1 cellular context compared by ENCODE assay signal in the genomic region with DNA sequence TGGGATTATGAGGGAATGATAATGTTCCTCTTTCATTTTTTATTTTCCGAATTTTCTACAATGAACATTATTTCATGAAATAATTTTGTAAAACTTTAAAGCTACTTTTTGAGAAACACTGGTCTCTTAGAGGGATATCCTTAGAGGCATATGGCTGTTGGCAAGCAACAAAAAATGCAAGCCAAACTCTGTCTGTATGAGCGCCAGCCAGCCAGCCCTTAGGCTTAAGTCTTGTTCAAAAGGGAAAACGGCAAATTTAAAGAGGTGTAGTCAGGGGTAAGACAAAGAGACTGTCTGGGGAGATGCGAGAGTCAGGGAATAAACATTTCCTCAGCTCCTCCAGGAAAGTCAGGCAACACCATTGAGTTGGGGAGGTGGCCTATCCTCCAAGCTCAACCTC.
TF ChIP-seq lines count a peak whose summit lies in the region.

No MANE protein-coding gene starts in this region.

TF ChIP-seq in HepG2, 621 proteins besides CTCF, POLR2A, EP300 and RAD21:
- TF ChIP-seq HHEX (CRISPR knock-in tag; IDR thresholded peaks at IDR 0.05) (no peak), ZNF572 (CRISPR knock-in tag; IDR thresholded peaks at IDR 0.05) (no peak), ZHX2 (IDR thresholded peaks at IDR 0.05; ENCODE audit: low read depth) (no peak), ZHX2 (CRISPR knock-in tag; IDR thresholded peaks at IDR 0.05; ENCODE audit: borderline replicate concordance) (no peak), ZSCAN30 (CRISPR knock-in tag; IDR thresholded peaks at IDR 0.05) (no peak), RARA (CRISPR knock-in tag; IDR thresholded peaks at IDR 0.05) (no peak), ELF3 (CRISPR knock-in tag; IDR thresholded peaks at IDR 0.05) (no peak), ZNF275 (CRISPR knock-in tag; IDR thresholded peaks at IDR 0.05; ENCODE audit: borderline replicate concordance) (no peak), ZNF552 (CRISPR knock-in tag; IDR thresholded peaks at IDR 0.05; ENCODE audit: borderline replicate concordance) (no peak), ZFX (CRISPR knock-in tag; IDR thresholded peaks at IDR 0.05; ENCODE audit: low read depth) (no peak), RERE (CRISPR knock-in tag; IDR thresholded peaks at IDR 0.05; ENCODE audit: low read depth) (no peak)
- TF ChIP-seq, protein P1, sequence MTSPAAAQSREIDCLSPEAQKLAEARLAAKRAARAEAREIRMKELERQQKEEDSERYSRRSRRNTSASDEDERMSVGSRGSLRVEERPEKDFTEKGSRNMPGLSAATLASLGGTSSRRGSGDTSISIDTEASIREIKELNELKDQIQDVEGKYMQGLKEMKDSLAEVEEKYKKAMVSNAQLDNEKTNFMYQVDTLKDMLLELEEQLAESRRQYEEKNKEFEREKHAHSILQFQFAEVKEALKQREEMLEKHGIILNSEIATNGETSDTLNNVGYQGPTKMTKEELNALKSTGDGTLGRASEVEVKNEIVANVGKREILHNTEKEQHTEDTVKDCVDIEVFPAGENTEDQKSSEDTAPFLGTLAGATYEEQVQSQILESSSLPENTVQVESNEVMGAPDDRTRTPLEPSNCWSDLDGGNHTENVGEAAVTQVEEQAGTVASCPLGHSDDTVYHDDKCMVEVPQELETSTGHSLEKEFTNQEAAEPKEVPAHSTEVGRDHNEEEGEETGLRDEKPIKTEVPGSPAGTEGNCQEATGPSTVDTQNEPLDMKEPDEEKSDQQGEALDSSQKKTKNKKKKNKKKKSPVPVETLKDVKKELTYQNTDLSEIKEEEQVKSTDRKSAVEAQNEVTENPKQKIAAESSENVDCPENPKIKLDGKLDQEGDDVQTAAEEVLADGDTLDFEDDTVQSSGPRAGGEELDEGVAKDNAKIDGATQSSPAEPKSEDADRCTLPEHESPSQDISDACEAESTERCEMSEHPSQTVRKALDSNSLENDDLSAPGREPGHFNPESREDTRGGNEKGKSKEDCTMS (CRISPR knock-in tag; conservative IDR thresholded peaks at IDR 0.05): no peak
- TF ChIP-seq, protein P2, sequence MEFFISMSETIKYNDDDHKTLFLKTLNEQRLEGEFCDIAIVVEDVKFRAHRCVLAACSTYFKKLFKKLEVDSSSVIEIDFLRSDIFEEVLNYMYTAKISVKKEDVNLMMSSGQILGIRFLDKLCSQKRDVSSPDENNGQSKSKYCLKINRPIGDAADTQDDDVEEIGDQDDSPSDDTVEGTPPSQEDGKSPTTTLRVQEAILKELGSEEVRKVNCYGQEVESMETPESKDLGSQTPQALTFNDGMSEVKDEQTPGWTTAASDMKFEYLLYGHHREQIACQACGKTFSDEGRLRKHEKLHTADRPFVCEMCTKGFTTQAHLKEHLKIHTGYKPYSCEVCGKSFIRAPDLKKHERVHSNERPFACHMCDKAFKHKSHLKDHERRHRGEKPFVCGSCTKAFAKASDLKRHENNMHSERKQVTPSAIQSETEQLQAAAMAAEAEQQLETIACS (CRISPR knock-in tag; IDR thresholded peaks at IDR 0.05): no peak
